ENCODE assay signal across 16 cellular contexts in the genomic region with DNA sequence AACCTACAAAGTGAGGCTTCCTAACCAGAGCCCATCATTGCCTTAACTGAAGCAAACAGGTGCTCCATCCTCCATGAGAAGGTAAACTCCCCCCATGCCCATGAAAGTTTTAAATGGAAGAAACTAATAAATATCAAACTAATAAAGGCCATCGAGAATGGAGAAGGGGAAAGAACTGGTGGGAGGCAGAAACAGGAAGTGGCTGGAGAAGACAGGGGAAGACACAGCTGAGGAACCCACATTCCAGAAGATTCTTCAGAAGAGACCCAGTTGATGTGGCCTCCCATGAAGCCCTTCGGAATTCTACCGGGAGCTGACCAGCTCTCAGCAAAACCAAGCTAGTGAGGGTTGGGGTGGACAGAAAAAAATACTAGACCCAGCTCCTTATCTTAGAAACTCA. TPM values are rescaled to one million over a fixed set of nuclear protein-coding genes. Genes with fewer than 3 reads are reported as not detected.
DNase-seq lines count a peak whose midpoint lies in the region; ATAC-seq and TF ChIP-seq lines count a peak whose summit lies in the region.
"Had no signal": no experiment of that assay in that cellular context is flagged by ENCODE, and none has a peak within 500 bp of the region (broad histone marks: within the 10 kb centered on the region; RNA-seq: fewer than 3 reads in every experiment).

No MANE protein-coding gene starts in this region.

- H3K9me3 ChIP-seq in DOHH2 (ENCODE audit: control insufficient read depth, insufficient read depth, low read length) (no peaks in the 10 kb centered on the region), colonic mucosa (no peaks in the 10 kb centered on the region), spleen (no peaks in the 10 kb centered on the region), WERI-Rb-1 (ENCODE audit: severe bottlenecking) (no peaks in the 10 kb centered on the region)

- intact Hi-C loops in colonic mucosa (cut with DNase I) (no loop called here), spleen (cut with DNase I; ENCODE audit: low total_unique reads) (no loop called here)

- H3K79me2 ChIP-seq in DOHH2 (ENCODE audit: control insufficient read depth, low read length): peaks cover 51% of the 10 kb centered on the region

- TF ChIP-seq CTCF in DOHH2 (IDR thresholded peaks at IDR 0.05; ENCODE audit: low read depth, low read length, poor library complexity, severe bottlenecking) (no peak), colonic mucosa (IDR thresholded peaks at IDR 0.05) (no peak), spleen (IDR thresholded peaks at IDR 0.05 in 8 of 11, conservative IDR thresholded peaks at IDR 0.05 in 3 of 11) (no peak), WERI-Rb-1 (IDR thresholded peaks at IDR 0.05; ENCODE audit: low read depth, low read length) (no peak)

- no peak overlapping the region for H3K27ac ChIP-seq in DOHH2 (ENCODE audit: low read depth, low read length)
- peak overlapping the region; percentile 9 for H3K27ac ChIP-seq in colonic mucosa
- peak overlapping the region; percentile 73 to 93 (median 90) for H3K27ac ChIP-seq in spleen
- H3K27ac ChIP-seq in WERI-Rb-1: no peak overlapping the region

- H3F3A ChIP-seq in DOHH2 (ENCODE audit: control insufficient read depth, insufficient read depth): 0 out of 2 replicates have a peak, but pooled peaks cover 2% of the 10 kb centered on the region

- H3K4me1 ChIP-seq in DOHH2 (ENCODE audit: control insufficient read depth, low read length) (peaks cover 43% of the 10 kb centered on the region), colonic mucosa (no peaks in the 10 kb centered on the region), spleen (peaks cover 45 to 99% (median 82%) of the 10 kb centered on the region in 6 donors)

- ATAC-seq in GM21619 (IDR thresholded peaks at IDR 0.05; ENCODE audit: unreplicated experiment): no peak
- ATAC-seq: HepG2 had no signal

- H3K27me3 ChIP-seq in DOHH2 (ENCODE audit: control insufficient read depth, low read length): no peaks in the 10 kb centered on the region
- no peaks in the 10 kb centered on the region for H3K27me3 ChIP-seq in colonic mucosa
- H3K27me3 ChIP-seq in spleen (replicated peaks in 1 of 7): no peaks in the 10 kb centered on the region
- H3K27me3 ChIP-seq in WERI-Rb-1 (ENCODE audit: insufficient read depth, low read depth, severe bottlenecking): no peaks in the 10 kb centered on the region

- no peaks in the 10 kb centered on the region for H3K9me2 ChIP-seq in DOHH2 (replicated peaks; ENCODE audit: control insufficient read depth, low read length)

- peak; percentile 15 for DNase-seq in NOMO-1 treated with DMSO at 0.1 percent for 48 hours (lab: John Stamatoyannopoulos, UW; ENCODE audit: unreplicated experiment)
- DNase-seq in NOMO-1 (lab: John Stamatoyannopoulos, UW; ENCODE audit: unreplicated experiment in 2 of 2): no peak
- no peak for DNase-seq in colonic mucosa
- no peak for DNase-seq in spleen
- DNase-seq in WERI-Rb-1: no peak
- no peak for DNase-seq in EL
- DNase-seq: 8988T; Calu3; effector CD4-positive, alpha-beta T cell; foreskin fibroblast; NCI-H446; retina; stimulated activated CD4-positive, alpha-beta T cell treated with anti-CD3 and anti-CD28 coated beads, Interleukin-4, amount 100 ng/mL, for 4 hours had no signal

- 48 to 78% (median 73%) methylated on average over 3 of the region's 3 CpGs for WGBS in spleen, 5 donors

- no peak for TF ChIP-seq POLR2A in spleen (IDR thresholded peaks at IDR 0.05)

- H4K20me1 ChIP-seq in DOHH2 (ENCODE audit: control insufficient read depth, insufficient read depth, low read depth, low read length): no peaks in the 10 kb centered on the region

- no peak overlapping the region for H3K4me3 ChIP-seq in DOHH2 (ENCODE audit: low read length)
- no peak overlapping the region for H3K4me3 ChIP-seq in colonic mucosa
- H3K4me3 ChIP-seq in spleen: peak overlapping the region in 1 of 8 donors; percentile 56
- H3K4me3 ChIP-seq in WERI-Rb-1 (ENCODE audit: low read depth, low read length): no peak overlapping the region

- H3K36me3 ChIP-seq in DOHH2 (ENCODE audit: control insufficient read depth, low read length) (peaks cover 22% of the 10 kb centered on the region), colonic mucosa (no peaks in the 10 kb centered on the region), spleen (peaks cover 0 to 26% (median 0%) of the 10 kb centered on the region in 6 donors), WERI-Rb-1 (peaks cover 24% of the 10 kb centered on the region)

- 0 out of 2 replicates have a peak overlapping the region, but pooled peaks have one; percentile 5 for H3K4me2 ChIP-seq in DOHH2 (ENCODE audit: low read length)

- no peak overlapping the region for H3K9ac ChIP-seq in colonic mucosa (ENCODE audit: low read depth in 2 of 2, low read length in 2 of 2)

RNA-seq across cellular contexts. Expression of gene SH3BP5, which starts 41.7 kb away (rescaled TPM):
- 1 to 10 TPM; 5.5 to 9.3 TPM for total RNA-seq in colonic mucosa
- 10 to 100 TPM; 46.6 to 75.0 (median 62.3) TPM for total RNA-seq in spleen
- polyA plus RNA-seq in spleen: 10 to 100 TPM; 36.4 to 46.0 (median 39.7) TPM

Comparison
In these comparisons a context has a peak if more than half of its experiments do, and no peak if none do; other contexts are left out.
1. H3K27ac ChIP-seq: peak in colonic mucosa (single experiment) and spleen (8 of 8); none in DOHH2 (single experiment) and WERI-Rb-1 (single experiment).
2. RNA of gene SH3BP5, which starts 41.7 kb away (total RNA-seq): 46.6 to 75.0 TPM in spleen; 5.5 to 9.3 TPM in colonic mucosa; every median in the first group is over 4 times any median in the second.